10 cellular contexts compared by ENCODE assay signal in genomic region chr10:83542774-83543291, GRCh38.
A peak's percentile ranks its signal among the peaks of the same experiment; 100 is the strongest.
DNase-seq lines count a peak whose midpoint lies in the region; ATAC-seq and TF ChIP-seq lines count a peak whose summit lies in the region.
"Had no signal": no experiment of that assay in that cellular context is flagged by ENCODE, and none has a peak within 500 bp of the region (broad histone marks: within the 10 kb centered on the region; RNA-seq: fewer than 3 reads in every experiment).

No MANE protein-coding gene starts in this region.

- in situ Hi-C loops in brain microvascular endothelial cell (cut with HindIII; ENCODE audit: low pct_ligation_motif_present, low sequenced_read_pairs), result no loop called here

- H3K36me3 ChIP-seq in brain microvascular endothelial cell (replicated peaks), result no peaks in the 10 kb centered on the region
- H3K36me3 ChIP-seq: neutrophil had no signal

- DNase-seq in NCI-H345 treated with DMSO at 0.1 percent for 48 hours (lab: John Stamatoyannopoulos, UW; ENCODE audit: unreplicated experiment) (peak; percentile 78), left kidney (ENCODE audit: low read depth, low spot score) (peak; percentile 63), brain microvascular endothelial cell (no peak), NCI-H2029 treated with DMSO at 0.1 percent for 48 hours (lab: John Stamatoyannopoulos, UW) (no peak), globus pallidus (ENCODE audit: low spot score) (no peak)
- DNase-seq in activated naive CD4-positive, alpha-beta T cell treated with anti-CD3 and anti-CD28 coated beads, Interleukin-2, amount 50 U/mL, for 16 hours, result no peak
- DNase-seq: stimulated activated naive B cell treated with anti-CD40 and anti-IgM and Interleukin-4, amounts not matched to agents 10 μg/mL and 1 μg/mL and 100 μg/mL, for 72 hours had no signal

- no peak for TF ChIP-seq CTCF in brain microvascular endothelial cell (IDR thresholded peaks at IDR 0.05; ENCODE audit: low read depth, low read length, missing control alignments)

- no peak overlapping the region for H3K27ac ChIP-seq in brain microvascular endothelial cell
- H3K27ac ChIP-seq: neutrophil had no signal

- ATAC-seq in GM18858 (IDR thresholded peaks at IDR 0.05; ENCODE audit: unreplicated experiment), result peak; percentile 50
- peak; percentile 60 for ATAC-seq in HG02588 (IDR thresholded peaks at IDR 0.05; ENCODE audit: unreplicated experiment)
- ATAC-seq: stimulated activated naive B cell treated with anti-CD40 and anti-IgM and Interleukin-4, amounts not matched to agents 10 μg/mL and 1 μg/mL and 100 μg/mL, for 72 hours had no signal

- no peaks in the 10 kb centered on the region for H3K27me3 ChIP-seq in brain microvascular endothelial cell (replicated peaks)
- H3K27me3 ChIP-seq: neutrophil had no signal

- H3K4me3 ChIP-seq in brain microvascular endothelial cell (ENCODE audit: low read depth, low read length), result no peak overlapping the region

Comparison
In these comparisons a context has a peak if more than half of its experiments do, and no peak if none do; other contexts are left out.
1. DNase-seq: peak in NCI-H345 treated with DMSO at 0.1 percent for 48 hours (single experiment) and left kidney (single experiment); none in brain microvascular endothelial cell (single experiment), NCI-H2029 treated with DMSO at 0.1 percent for 48 hours (single experiment), globus pallidus (single experiment) and activated naive CD4-positive, alpha-beta T cell treated with anti-CD3 and anti-CD28 coated beads, Interleukin-2, amount 50 U/mL, for 16 hours (single experiment).